7 cellular contexts compared by ENCODE assay signal in the genomic region with DNA sequence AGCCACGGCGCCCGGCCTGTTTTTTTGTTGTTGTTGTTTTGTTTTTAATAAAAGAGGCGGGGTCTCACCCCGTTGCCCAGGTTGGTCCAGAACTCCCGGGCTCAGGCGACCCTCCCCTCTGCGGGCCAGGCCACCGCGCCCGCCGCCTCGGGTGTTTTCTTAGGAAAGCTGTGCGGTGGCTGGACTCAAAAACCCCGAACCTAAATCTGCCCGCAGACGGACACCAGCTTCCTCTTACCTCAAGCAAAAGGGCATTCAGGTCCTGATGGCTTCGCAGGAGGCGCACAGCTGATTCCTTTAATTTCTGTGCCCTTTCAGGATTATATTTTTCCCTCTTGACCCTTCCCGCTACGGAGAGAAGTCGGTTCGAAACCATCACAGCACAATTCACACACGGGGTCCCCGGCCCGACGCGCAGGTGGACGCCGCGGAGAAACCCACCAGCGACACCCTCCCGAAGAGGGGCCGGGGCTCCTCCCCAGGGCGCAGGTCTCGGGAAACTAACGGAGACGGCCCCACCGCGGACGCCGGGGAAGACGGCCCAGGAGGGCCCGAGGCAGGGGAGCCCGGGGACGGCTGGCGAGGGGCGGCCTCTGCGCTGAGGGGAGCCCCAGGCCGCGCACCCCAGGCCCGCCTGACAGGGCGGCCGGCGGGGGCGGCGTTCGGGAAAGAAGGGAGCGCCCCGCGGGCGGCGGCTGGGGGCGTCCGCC. TPM values are rescaled to one million over a fixed set of nuclear protein-coding genes. Genes with fewer than 3 reads are reported as not detected.
DNase-seq lines count a peak whose midpoint lies in the region; ATAC-seq and TF ChIP-seq lines count a peak whose summit lies in the region.

No MANE protein-coding gene starts in this region.

- TF ChIP-seq CTCF in GM12865 (IDR thresholded peaks at IDR 0.05; ENCODE audit: insufficient read depth, low read depth, low read length, missing control alignments): no peak
- no peak for TF ChIP-seq CTCF in Loucy (conservative IDR thresholded peaks at IDR 0.05; ENCODE audit: low read length)
- no peak for TF ChIP-seq CTCF in lung (IDR thresholded peaks at IDR 0.05; ENCODE audit: control extremely low read depth, extremely low read depth)

- H3K27ac ChIP-seq in lung (ENCODE audit: low read depth in 1 of 2, low read length in 1 of 2): no peak overlapping the region

- peak; percentile 51 for DNase-seq in GM12865 (ENCODE audit: low read depth)
- DNase-seq in astrocyte of the hippocampus (ENCODE audit: low read depth, low spot score): peak; percentile 27
- DNase-seq in lung (ENCODE audit: low spot score): no peak
- DNase-seq in NCI-H510A treated with DMSO at 0.1 percent for 48 hours (lab: John Stamatoyannopoulos, UW): no peak
- DNase-seq in NCI-H774 (lab: John Stamatoyannopoulos, UW): no peak

- H3K4me2 ChIP-seq in Loucy (ENCODE audit: low read depth, low read length, poor library complexity, severe bottlenecking): peak overlapping the region; percentile 74

- peak overlapping the region; percentile 80 for H3K9ac ChIP-seq in Loucy (ENCODE audit: low read depth, low read length, poor library complexity, severe bottlenecking)

- H3K79me2 ChIP-seq in Loucy (ENCODE audit: insufficient read depth, low read length): peaks cover 29% of the 10 kb centered on the region

- H3K36me3 ChIP-seq in Loucy (ENCODE audit: insufficient read depth, low read length) (peaks cover 2% of the 10 kb centered on the region; the same call in 1 of the 2 replicates), lung (ENCODE audit: control insufficient read depth in 2 of 2, insufficient read depth in 2 of 2, low read length in 2 of 2) (no peaks in the 10 kb centered on the region)

- no peaks in the 10 kb centered on the region for H3K9me2 ChIP-seq in Loucy (replicated peaks; ENCODE audit: low read depth, low read length)

- peaks cover 2% of the 10 kb centered on the region for H3K4me1 ChIP-seq in Loucy (ENCODE audit: insufficient read depth, low read length, poor library complexity, severe bottlenecking)
- peaks cover 0 to 4% of the 10 kb centered on the region in 2 donors for H3K4me1 ChIP-seq in lung (ENCODE audit: control insufficient read depth in 2 of 2, insufficient read depth in 2 of 2, low read length in 2 of 2)

- ATAC-seq in GM21723 (IDR thresholded peaks at IDR 0.05; ENCODE audit: unreplicated experiment): peak; percentile 35
- no peak for ATAC-seq in lung (ENCODE audit: insufficient read depth, low FRiP score)

- 4 to 5% methylated on average over 51 to 65 of the region's 65 CpGs for WGBS in lung, 2 donors

- H3K4me3 ChIP-seq in GM12865 (ENCODE audit: low read depth, low read length) (peak overlapping the region; percentile 58), Loucy (ENCODE audit: low read length, poor library complexity, severe bottlenecking) (peak overlapping the region; percentile 86), lung (peak overlapping the region; percentile 62)

- H2AFZ ChIP-seq in Loucy (ENCODE audit: low read length): no peak overlapping the region

- no peaks in the 10 kb centered on the region for H3K9me3 ChIP-seq in Loucy (ENCODE audit: insufficient read depth, low read depth, low read length)
- no peaks in the 10 kb centered on the region for H3K9me3 ChIP-seq in lung (ENCODE audit: control insufficient read depth in 2 of 2, insufficient read depth in 1 of 2, low read length in 1 of 2)

- H3F3A ChIP-seq in Loucy (ENCODE audit: low read depth): no peaks in the 10 kb centered on the region

- H4K20me1 ChIP-seq in Loucy (ENCODE audit: insufficient read depth, low read length, poor library complexity, severe bottlenecking): no peaks in the 10 kb centered on the region

- H3K27me3 ChIP-seq in Loucy (ENCODE audit: insufficient read depth, low read length, poor library complexity, severe bottlenecking) (no peaks in the 10 kb centered on the region), lung (ENCODE audit: control insufficient read depth, insufficient read depth) (no peaks in the 10 kb centered on the region)

RNA-seq across cellular contexts. Expression of gene FANCA, which starts 0.7 kb away (rescaled TPM):
- 10 to 100 TPM; 14.3 to 18.2 TPM for total RNA-seq in lung
- 1 to 10 TPM; 8.7 to 9.2 TPM for polyA plus RNA-seq in lung

RNA-seq across cellular contexts. Expression of gene SPIRE2, which starts 12.5 kb away (rescaled TPM):
- 10 to 100 TPM in 1 of 2 donors, 1 to 10 TPM in 1; 9.5 to 12.0 TPM for total RNA-seq in lung
- polyA plus RNA-seq in lung: 1 to 10 TPM; 3.3 to 6.5 TPM

RNA-seq across cellular contexts. Expression of gene TCF25, which starts 57.6 kb away (rescaled TPM):
- total RNA-seq in lung: 100 to 1,000 TPM; 118 to 212 TPM
- polyA plus RNA-seq in lung: 100 to 1,000 TPM; 106 to 140 TPM

Comparison
In these comparisons a context has a peak if more than half of its experiments do, and no peak if none do; other contexts are left out.
1. DNase-seq: peak in GM12865 (single experiment) and astrocyte of the hippocampus (single experiment); none in lung (single experiment), NCI-H510A treated with DMSO at 0.1 percent for 48 hours (single experiment) and NCI-H774 (single experiment).
2. Peak in every context shown above with its lines, with median percentiles within 50 percentile points of each other: H3K4me3 ChIP-seq.